1 cellular context compared by ENCODE assay signal in genomic region chr1:235009074-235009473, GRCh38.
TF ChIP-seq lines count a peak whose summit lies in the region.

No MANE protein-coding gene starts in this region.

TF ChIP-seq in endothelial cell of umbilical vein, 7 proteins besides CTCF, POLR2A, EP300 and RAD21:
- TF ChIP-seq JUN (IDR thresholded peaks at IDR 0.05; ENCODE audit: borderline replicate concordance, insufficient read depth, insufficient read length, low read depth) (no peak), EZH2 (IDR thresholded peaks at IDR 0.05; ENCODE audit: borderline replicate concordance, low read depth, low read length, severe bottlenecking) (no peak), FOS (IDR thresholded peaks at IDR 0.05; ENCODE audit: borderline replicate concordance, insufficient read depth, low read length) (no peak)
